Comparison of ENCODE assay signal across 2 cellular contexts in the genomic region with DNA sequence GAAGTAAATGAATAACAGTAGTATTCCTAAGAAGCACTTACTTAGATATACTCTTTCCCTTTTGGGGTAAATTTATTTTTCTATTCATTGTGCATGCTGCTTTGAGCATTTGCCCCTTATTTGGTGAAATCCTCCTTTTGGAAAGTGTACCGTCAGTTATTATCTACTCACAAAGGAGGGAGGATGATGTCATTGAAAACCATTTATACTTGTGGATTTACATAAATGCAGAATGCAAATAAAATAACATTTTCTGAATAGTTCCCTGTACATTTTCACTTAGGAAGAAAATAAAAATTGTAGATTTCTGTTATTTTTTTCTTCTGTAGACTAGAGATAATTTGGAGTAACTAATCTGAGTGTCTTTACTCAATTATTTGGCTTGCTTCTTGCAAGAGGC.
TF ChIP-seq lines count a peak whose summit lies in the region.

No MANE protein-coding gene starts in this region.

TF ChIP-seq in HepG2, 621 proteins besides CTCF, POLR2A, EP300 and RAD21:
- TF ChIP-seq ZNF34 (CRISPR knock-in tag; IDR thresholded peaks at IDR 0.05; ENCODE audit: borderline replicate concordance) (no peak), ATF7 (IDR thresholded peaks at IDR 0.05) (peak; percentile 59), ATF7 (CRISPR knock-in tag; IDR thresholded peaks at IDR 0.05) (no peak)

TF ChIP-seq in HEK293, 187 proteins besides CTCF, POLR2A, EP300 and RAD21:
- no peak for TF ChIP-seq ZNF664 (tag by site-specific recombination; IDR thresholded peaks at IDR 0.05)
- TF ChIP-seq, protein P1, sequence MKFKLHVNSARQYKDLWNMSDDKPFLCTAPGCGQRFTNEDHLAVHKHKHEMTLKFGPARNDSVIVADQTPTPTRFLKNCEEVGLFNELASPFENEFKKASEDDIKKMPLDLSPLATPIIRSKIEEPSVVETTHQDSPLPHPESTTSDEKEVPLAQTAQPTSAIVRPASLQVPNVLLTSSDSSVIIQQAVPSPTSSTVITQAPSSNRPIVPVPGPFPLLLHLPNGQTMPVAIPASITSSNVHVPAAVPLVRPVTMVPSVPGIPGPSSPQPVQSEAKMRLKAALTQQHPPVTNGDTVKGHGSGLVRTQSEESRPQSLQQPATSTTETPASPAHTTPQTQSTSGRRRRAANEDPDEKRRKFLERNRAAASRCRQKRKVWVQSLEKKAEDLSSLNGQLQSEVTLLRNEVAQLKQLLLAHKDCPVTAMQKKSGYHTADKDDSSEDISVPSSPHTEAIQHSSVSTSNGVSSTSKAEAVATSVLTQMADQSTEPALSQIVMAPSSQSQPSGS (tag by site-specific recombination; IDR thresholded peaks at IDR 0.05; ENCODE audit: low read depth) = peak; percentile 69
